ENCODE assay signal across 8 cellular contexts in the genomic region with DNA sequence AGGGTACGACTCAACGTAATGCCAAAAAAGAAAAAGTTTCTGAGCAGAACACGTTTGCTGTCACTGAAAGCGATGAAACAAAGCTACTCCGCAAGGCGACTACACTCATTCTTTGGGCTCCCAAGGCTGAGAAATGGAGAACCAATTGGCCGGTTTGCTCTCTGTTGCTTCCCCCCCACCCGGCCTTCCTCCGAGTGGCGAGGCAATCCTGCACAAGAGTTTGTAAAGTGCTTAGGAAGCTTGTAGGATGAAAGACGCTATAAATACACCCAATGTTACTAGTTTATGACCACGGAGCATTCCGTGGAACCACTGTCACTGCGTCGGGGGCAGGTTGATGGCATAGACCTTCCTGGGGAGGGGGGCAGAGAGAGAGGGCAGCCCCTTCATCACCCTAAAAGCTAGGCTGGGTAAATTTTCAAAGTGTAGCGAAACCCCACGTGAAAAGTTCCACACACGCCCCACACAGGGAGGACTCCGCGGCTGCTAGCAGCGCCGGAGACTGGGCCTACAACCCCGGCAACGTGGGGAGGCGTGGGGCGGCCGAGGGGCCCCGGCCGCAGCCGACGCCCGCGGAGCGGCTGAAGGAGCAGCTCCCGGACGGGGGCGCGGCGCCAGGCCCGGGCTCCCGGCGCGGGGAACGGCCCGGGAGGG. TPM values are rescaled to one million over a fixed set of nuclear protein-coding genes. Genes with fewer than 3 reads are reported as not detected.
DNase-seq lines count a peak whose midpoint lies in the region; ATAC-seq and TF ChIP-seq lines count a peak whose summit lies in the region.

No MANE protein-coding gene starts in this region.

- H3K36me3 ChIP-seq in OCI-LY3 (replicated peaks; ENCODE audit: low read depth, low read length) = peaks cover 9% of the 10 kb centered on the region

- intact Hi-C loops in right cardiac atrium (cut with DNase I) = no loop called here

- H3K4me1 ChIP-seq in OCI-LY3 (ENCODE audit: low read length) = peaks cover 22% of the 10 kb centered on the region
- H3K4me1 ChIP-seq in right cardiac atrium (ENCODE audit: control insufficient read depth, insufficient read depth, low read length) = peaks cover 8% of the 10 kb centered on the region

- TF ChIP-seq CTCF in GM12875 (IDR thresholded peaks at IDR 0.05; ENCODE audit: borderline replicate concordance, insufficient read depth, low read depth, low read length) (no peak), OCI-LY3 (IDR thresholded peaks at IDR 0.05; ENCODE audit: low read depth, low read length) (no peak)

- no peaks in the 10 kb centered on the region for H3K27me3 ChIP-seq in OCI-LY3 (ENCODE audit: low read depth, low read length)
- no peaks in the 10 kb centered on the region for H3K27me3 ChIP-seq in right cardiac atrium (ENCODE audit: control insufficient read depth, insufficient read depth)

- H3K4me3 ChIP-seq in GM12875 (ENCODE audit: low read depth, low read length) (peak overlapping the region; percentile 70), OCI-LY3 (ENCODE audit: low read length) (peak overlapping the region; percentile 100), right cardiac atrium (ENCODE audit: low read length) (peak overlapping the region; percentile 92)

- H3K27ac ChIP-seq in OCI-LY3 (ENCODE audit: low read length) = peak overlapping the region; percentile 45; the same call in 1 of the 2 replicates
- H3K27ac ChIP-seq in adipose tissue (ENCODE audit: low read depth, low read length) = peak overlapping the region; percentile 89
- no peak overlapping the region for H3K27ac ChIP-seq in right cardiac atrium (ENCODE audit: low read length)

- no peaks in the 10 kb centered on the region for H3K9me3 ChIP-seq in OCI-LY3 (ENCODE audit: insufficient read depth, low read length)
- H3K9me3 ChIP-seq in right cardiac atrium (ENCODE audit: control insufficient read depth, low read length) = no peaks in the 10 kb centered on the region

- H3K9ac ChIP-seq in OCI-LY3 (ENCODE audit: low read length) = peak overlapping the region; percentile 92

- H4K20me1 ChIP-seq in OCI-LY3 (ENCODE audit: insufficient read depth, low read length) = peaks cover 46% of the 10 kb centered on the region

- WGBS in adipose tissue, 3 donors = 0 to 1% (median 0%) methylated on average over 44 to 45 of the region's 45 CpGs
- WGBS in right cardiac atrium = under 1% methylated on average over 45 of the region's 45 CpGs

- ATAC-seq in HG02623 (IDR thresholded peaks at IDR 0.05; ENCODE audit: unreplicated experiment) (peak; percentile 1), right cardiac atrium (no peak)

- DNase-seq in right cardiac atrium = peak; percentile 24 to 72 (median 57)
- peak; percentile 61 for DNase-seq in retina
- no peak for DNase-seq in HuH-7 (ENCODE audit: low spot score)
- DNase-seq in NCI-H510A (lab: John Stamatoyannopoulos, UW) = no peak

- H3K4me2 ChIP-seq in OCI-LY3 (ENCODE audit: low read length) = peak overlapping the region; percentile 93

- H2AFZ ChIP-seq in OCI-LY3 (ENCODE audit: low read depth, low read length) = no peak overlapping the region

- peaks cover 59% of the 10 kb centered on the region for H3K79me2 ChIP-seq in OCI-LY3 (ENCODE audit: low read length)

RNA-seq across cellular contexts. Expression of a gene that starts 0.9 kb away (rescaled TPM):
- polyA plus RNA-seq in adipose tissue = 10 to 100 TPM; 27.2 to 62.5 (median 40.2) TPM
- total RNA-seq in right cardiac atrium = 10 to 100 TPM; 61.2 to 72.4 (median 65.2) TPM
- 71.6 TPM for polyA plus RNA-seq in right cardiac atrium

Comparison
In these comparisons a context has a peak if more than half of its experiments do, and no peak if none do; other contexts are left out.
1. DNase-seq: peak in right cardiac atrium (3 of 3) and retina (single experiment); none in HuH-7 (single experiment) and NCI-H510A (single experiment).
2. Peak in every context shown above with its lines, with median percentiles within 50 percentile points of each other: H3K4me3 ChIP-seq.